Comparison of ENCODE assay signal across 8 cellular contexts in the genomic region with DNA sequence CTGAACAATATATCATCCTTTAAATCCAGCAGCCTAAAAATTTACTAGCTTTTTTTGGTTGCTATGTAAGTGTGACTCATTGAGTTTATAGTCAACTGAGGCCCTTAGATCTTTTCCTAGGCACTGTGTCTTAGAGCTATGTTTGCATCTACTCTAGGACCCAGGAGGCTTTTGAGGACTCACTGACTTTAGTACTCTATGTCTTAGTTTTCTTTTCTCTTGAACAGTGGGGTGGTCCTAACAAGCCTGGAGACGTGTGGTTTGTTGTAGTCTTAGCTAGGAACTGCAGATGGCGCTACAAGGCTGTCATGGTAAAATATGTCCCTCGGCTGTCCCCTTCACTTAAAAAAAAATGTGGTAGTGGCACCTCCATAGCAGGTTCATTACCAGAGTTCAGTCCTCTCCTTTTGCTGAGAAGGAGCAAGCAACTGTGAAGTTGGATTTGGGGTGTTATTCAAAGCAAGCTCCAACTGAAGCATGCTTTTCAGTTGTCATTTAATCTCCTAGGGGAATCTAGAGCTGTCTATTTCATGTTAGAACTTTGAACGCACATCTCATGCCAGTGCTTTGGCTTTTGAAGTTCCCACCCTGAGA. TPM values are rescaled to one million over a fixed set of nuclear protein-coding genes. Genes with fewer than 3 reads are reported as not detected.
DNase-seq lines count a peak whose midpoint lies in the region; ATAC-seq and TF ChIP-seq lines count a peak whose summit lies in the region.

No MANE protein-coding gene starts in this region.

- 10 to 14% methylated on average over 4 of the region's 4 CpGs for WGBS in body of pancreas, 2 donors

- no peak for TF ChIP-seq POLR2A in body of pancreas (IDR thresholded peaks at IDR 0.05)

- no peaks in the 10 kb centered on the region for H3K9me3 Mint-ChIP-seq in CD14-positive monocyte
- H3K9me3 Mint-ChIP-seq in stimulated activated memory B cell treated with anti-CD40 and anti-IgM and Interleukin-4, amounts not matched to agents 10 μg/mL and 1 μg/mL and 100 μg/mL, for 72 hours, result no peaks in the 10 kb centered on the region

- no peak overlapping the region for H3K27ac ChIP-seq in body of pancreas

- DNase-seq in CD14-positive monocyte (ENCODE audit: low spot score), result no peak
- DNase-seq in NCI-H1417 (lab: John Stamatoyannopoulos, UW), result peak; percentile 66 to 90 (median 75)
- DNase-seq in SK-MEL-5 (ENCODE audit: low read depth, low spot score), result peak; percentile 90
- peak; percentile 53 to 76 (median 66) for DNase-seq in body of pancreas
- DNase-seq in inferior parietal cortex (ENCODE audit: extremely low spot score), result peak; percentile 78

- no peaks in the 10 kb centered on the region for H3K9me3 ChIP-seq in body of pancreas

- ATAC-seq in GM19455 (IDR thresholded peaks at IDR 0.05; ENCODE audit: unreplicated experiment), result peak; percentile 59
- ATAC-seq in body of pancreas, result peak; percentile 82
- ATAC-seq in stimulated activated memory B cell treated with anti-CD40 and anti-IgM and Interleukin-4, amounts not matched to agents 10 μg/mL and 1 μg/mL and 100 μg/mL, for 72 hours, result peak; percentile 83
- no peak for ATAC-seq in GM19328 (IDR thresholded peaks at IDR 0.05; ENCODE audit: unreplicated experiment)

- intact Hi-C loops in CD14-positive monocyte (cut with micrococcal nuclease) (loop anchor here (1.0 to 5.0 kb wide), 3 partner anchors 156 to 224 kb away; no protein-coding TSS in a partner anchor), body of pancreas (cut with DNase I) (no loop called here)

- H3K4me3 ChIP-seq in body of pancreas, result no peak overlapping the region

- no peak overlapping the region for H3K4me3 Mint-ChIP-seq in CD14-positive monocyte
- no peak overlapping the region for H3K4me3 Mint-ChIP-seq in stimulated activated memory B cell treated with anti-CD40 and anti-IgM and Interleukin-4, amounts not matched to agents 10 μg/mL and 1 μg/mL and 100 μg/mL, for 72 hours

- TF ChIP-seq CTCF in CD14-positive monocyte (IDR thresholded peaks at IDR 0.05), result peak; percentile 89
- peak; percentile 58 to 88 (median 77) for TF ChIP-seq CTCF in body of pancreas (IDR thresholded peaks at IDR 0.05)

- H3K36me3 ChIP-seq in body of pancreas (replicated peaks in 1 of 2; ENCODE audit: insufficient read depth in 1 of 2, low read depth in 2 of 2), result no peaks in the 10 kb centered on the region

- H3K27me3 ChIP-seq in body of pancreas, result no peaks in the 10 kb centered on the region

- in situ Hi-C loops in SK-MEL-5 (cut with HindIII; ENCODE audit: low pct_unique_long_range_greater_than_20kb, low sequenced_read_pairs), result no loop called here

- H3K27me3 Mint-ChIP-seq in CD14-positive monocyte (ENCODE audit: low read depth in 3 of 3), result peaks cover 6 to 28% (median 21%) of the 10 kb centered on the region in 3 donors
- H3K27me3 Mint-ChIP-seq in stimulated activated memory B cell treated with anti-CD40 and anti-IgM and Interleukin-4, amounts not matched to agents 10 μg/mL and 1 μg/mL and 100 μg/mL, for 72 hours, result peaks cover 20% of the 10 kb centered on the region

- peaks cover 5% of the 10 kb centered on the region for H3K4me1 ChIP-seq in body of pancreas

- H3K27ac Mint-ChIP-seq in CD14-positive monocyte, result no peak overlapping the region
- H3K27ac Mint-ChIP-seq in stimulated activated memory B cell treated with anti-CD40 and anti-IgM and Interleukin-4, amounts not matched to agents 10 μg/mL and 1 μg/mL and 100 μg/mL, for 72 hours, result no peak overlapping the region

- H3K4me1 Mint-ChIP-seq in CD14-positive monocyte, result peaks cover 2% of the 10 kb centered on the region
- H3K4me1 Mint-ChIP-seq in stimulated activated memory B cell treated with anti-CD40 and anti-IgM and Interleukin-4, amounts not matched to agents 10 μg/mL and 1 μg/mL and 100 μg/mL, for 72 hours, result peaks cover 9% of the 10 kb centered on the region

- no peaks in the 10 kb centered on the region for H3K36me3 Mint-ChIP-seq in CD14-positive monocyte
- H3K36me3 Mint-ChIP-seq in stimulated activated memory B cell treated with anti-CD40 and anti-IgM and Interleukin-4, amounts not matched to agents 10 μg/mL and 1 μg/mL and 100 μg/mL, for 72 hours, result no peaks in the 10 kb centered on the region

RNA-seq across cellular contexts. Expression of a gene that starts 8.6 kb away (rescaled TPM):
- 1 to 10 TPM; 1.1 to 1.8 TPM for polyA plus RNA-seq in CD14-positive monocyte
- 57.0 and 71.5 TPM in 2 replicates for total RNA-seq in SK-MEL-5 (2014; rRNA removed; shearing (Covaris generic))
- polyA plus RNA-seq in SK-MEL-5 (2015; cell fraction: cytosol; rRNA removed), result 52.8 and 65.7 TPM in 2 replicates
- 61.3 and 67.2 TPM in 2 replicates for polyA plus RNA-seq in SK-MEL-5 (2015; cell fraction: nucleus; rRNA removed)
- total RNA-seq in body of pancreas, result 10 to 100 TPM; 10.9 to 17.5 TPM

RNA-seq across cellular contexts. Expression of a gene that starts 12.0 kb away (rescaled TPM):
- polyA plus RNA-seq in CD14-positive monocyte, result not detected
- total RNA-seq in SK-MEL-5 (2014; rRNA removed; shearing (Covaris generic)), result 11.9 and 13.2 TPM in 2 replicates
- polyA plus RNA-seq in SK-MEL-5 (2015; cell fraction: cytosol; rRNA removed), result 12.6 and 13.1 TPM in 2 replicates
- 11.6 and 13.5 TPM in 2 replicates for polyA plus RNA-seq in SK-MEL-5 (2015; cell fraction: nucleus; rRNA removed)
- total RNA-seq in body of pancreas, result 10 to 100 TPM in 1 of 2 donors, 1 to 10 TPM in 1; 7.3 to 10.9 TPM

RNA-seq across cellular contexts. Expression of a gene that starts 21.7 kb away (rescaled TPM):
- polyA plus RNA-seq in CD14-positive monocyte, result not detected
- 3.5 and 3.6 TPM in 2 replicates for total RNA-seq in SK-MEL-5 (2014; rRNA removed; shearing (Covaris generic))
- polyA plus RNA-seq in SK-MEL-5 (2015; cell fraction: cytosol; rRNA removed), result 4.7 and 5.0 TPM in 2 replicates
- polyA plus RNA-seq in SK-MEL-5 (2015; cell fraction: nucleus; rRNA removed), result 1.3 and 2.8 TPM in 2 replicates
- total RNA-seq in body of pancreas, result not detected

RNA-seq across cellular contexts. Expression of a gene that starts 35.6 kb away (rescaled TPM):
- polyA plus RNA-seq in CD14-positive monocyte, result not detected
- 17.9 and 28.6 TPM in 2 replicates for total RNA-seq in SK-MEL-5 (2014; rRNA removed; shearing (Covaris generic))
- 28.9 and 38.2 TPM in 2 replicates for polyA plus RNA-seq in SK-MEL-5 (2015; cell fraction: cytosol; rRNA removed)
- polyA plus RNA-seq in SK-MEL-5 (2015; cell fraction: nucleus; rRNA removed), result 113 and 141 TPM in 2 replicates
- not detected for total RNA-seq in body of pancreas
